ENCODE assay signal across 18 cellular contexts in the genomic region with DNA sequence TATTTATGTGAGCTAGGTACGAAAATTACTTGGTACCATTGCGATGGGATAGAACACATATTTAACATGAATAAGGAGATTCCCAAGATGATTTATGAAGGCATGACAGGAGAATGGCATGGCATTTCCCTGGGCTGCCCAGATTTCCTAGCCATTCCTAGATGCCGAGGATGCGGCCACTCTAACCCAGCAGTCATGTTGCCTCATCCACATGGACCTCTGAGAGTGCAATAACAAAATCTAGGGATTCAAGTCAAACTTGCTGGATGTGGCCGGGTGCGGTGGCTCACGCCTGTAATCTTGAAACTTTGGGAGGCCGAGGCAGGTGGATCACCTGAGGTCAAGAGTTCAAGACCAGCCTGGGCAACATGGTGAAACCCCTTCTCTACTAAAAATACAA.
DNase-seq lines count a peak whose midpoint lies in the region; ATAC-seq and TF ChIP-seq lines count a peak whose summit lies in the region.
"Had no signal": no experiment of that assay in that cellular context is flagged by ENCODE, and none has a peak within 500 bp of the region (broad histone marks: within the 10 kb centered on the region; RNA-seq: fewer than 3 reads in every experiment).

No MANE protein-coding gene starts in this region.

- H2BK12ac ChIP-seq in mesenchymal stem cell (ENCODE audit: low read length in 2 of 2), result no peak overlapping the region

- no peak overlapping the region for H3K27ac Mint-ChIP-seq in activated CD8-positive, alpha-beta memory T cell treated with anti-CD3 and anti-CD28 coated beads, Interleukin-2, amount 10 ng/mL, durations not matched to agents 7 days and 5 days
- H3K27ac Mint-ChIP-seq in osteocyte (ENCODE audit: unreplicated experiment), result no peak overlapping the region
- H3K27ac Mint-ChIP-seq: B cell; CD4-positive, alpha-beta T cell; CD8-positive, alpha-beta T cell had no signal

- no peaks in the 10 kb centered on the region for H3K9me3 Mint-ChIP-seq in activated CD8-positive, alpha-beta memory T cell treated with anti-CD3 and anti-CD28 coated beads, Interleukin-2, amount 10 ng/mL, durations not matched to agents 7 days and 5 days (ENCODE audit: low read depth)
- peaks cover 10% of the 10 kb centered on the region for H3K9me3 Mint-ChIP-seq in osteocyte (ENCODE audit: unreplicated experiment)

- no peaks in the 10 kb centered on the region for H3K79me1 ChIP-seq in mesenchymal stem cell (replicated peaks; ENCODE audit: low read length, poor library complexity, severe bottlenecking)

- H3K4me2 ChIP-seq in mesenchymal stem cell (ENCODE audit: low read length, poor library complexity, severe bottlenecking) (no peak overlapping the region), OCI-LY7 (ENCODE audit: low read length) (no peak overlapping the region)
- H3K4me2 ChIP-seq: A549; BLaER1 treated with 17β-estradiol and CSF1 and Interleukin-3, amounts not matched to agents 10 nM and 100 nM had no signal

- POLR2A ChIA-PET in OCI-LY7 (lab: Charles Lee), result no interaction called here

- WGBS in mesenchymal stem cell, result 84% methylated on average over 8 of the region's 8 CpGs

- TF ChIP-seq CTCF in osteocyte (IDR thresholded peaks at IDR 0.05) (no peak), OCI-LY7 (conservative IDR thresholded peaks at IDR 0.05; ENCODE audit: low read length) (no peak)

- H3K4me1 ChIP-seq in mesenchymal stem cell (ENCODE audit: control insufficient read depth, insufficient read depth, low read depth, low read length) (peaks cover 9% of the 10 kb centered on the region), OCI-LY7 (ENCODE audit: insufficient read depth, low read length, poor library complexity, severe bottlenecking) (no peaks in the 10 kb centered on the region)
- H3K4me1 ChIP-seq: A549, Caco-2 had no signal

- H4K91ac ChIP-seq in mesenchymal stem cell (ENCODE audit: low read length), result no peak overlapping the region

- no peaks in the 10 kb centered on the region for H4K20me1 ChIP-seq in OCI-LY7 (ENCODE audit: insufficient read depth, low read length)
- H4K20me1 ChIP-seq: BLaER1 treated with 17β-estradiol and CSF1 and Interleukin-3, amounts not matched to agents 10 nM and 100 nM had no signal

- H3K36me3 ChIP-seq in mesenchymal stem cell (ENCODE audit: control insufficient read depth in 1 of 2, insufficient read depth in 2 of 2, low read depth in 1 of 2, low read length in 2 of 2) (no peaks in the 10 kb centered on the region), OCI-LY7 (ENCODE audit: insufficient read depth, low read length) (no peaks in the 10 kb centered on the region)
- H3K36me3 ChIP-seq: BLaER1 treated with 17β-estradiol and CSF1 and Interleukin-3, amounts not matched to agents 10 nM and 100 nM had no signal

- ATAC-seq in activated CD8-positive, alpha-beta memory T cell treated with anti-CD3 and anti-CD28 coated beads, Interleukin-2, amount 10 ng/mL, durations not matched to agents 7 days and 5 days, result no peak
- ATAC-seq: A549; CD8-positive, alpha-beta T cell had no signal

- H3K27me3 Mint-ChIP-seq in activated CD8-positive, alpha-beta memory T cell treated with anti-CD3 and anti-CD28 coated beads, Interleukin-2, amount 10 ng/mL, durations not matched to agents 7 days and 5 days, result peaks cover 9% of the 10 kb centered on the region
- H3K27me3 Mint-ChIP-seq in osteocyte (ENCODE audit: unreplicated experiment), result no peaks in the 10 kb centered on the region

- intact Hi-C loops in OCI-LY7 (cut with micrococcal nuclease; ENCODE audit: unreplicated experiment), result no loop called here

- no peak overlapping the region for H3K9ac ChIP-seq in mesenchymal stem cell (ENCODE audit: low read length)
- H3K9ac ChIP-seq: BLaER1 treated with 17β-estradiol and CSF1 and Interleukin-3, amounts not matched to agents 10 nM and 100 nM had no signal

- H3K18ac ChIP-seq in mesenchymal stem cell (ENCODE audit: low read depth in 1 of 2, low read length in 2 of 2), result no peak overlapping the region

- H3K79me2 ChIP-seq in OCI-LY7 (ENCODE audit: insufficient read depth, low read depth, low read length), result no peaks in the 10 kb centered on the region

- H3K4me3 ChIP-seq in mesenchymal stem cell (ENCODE audit: insufficient read depth in 1 of 2, low read depth in 1 of 2, low read length in 2 of 2), result no peak overlapping the region
- no peak overlapping the region for H3K4me3 ChIP-seq in OCI-LY7 (ENCODE audit: low read depth, low read length, poor library complexity, severe bottlenecking)
- H3K4me3 ChIP-seq: A549; BLaER1 treated with 17β-estradiol and CSF1 and Interleukin-3, amounts not matched to agents 10 nM and 100 nM had no signal

- no TSS peak for BruUV-seq in OCI-LY7 (replicated peaks; lab: Mats Ljungman, UMichigan)

- no peak overlapping the region for H3K4ac ChIP-seq in mesenchymal stem cell (ENCODE audit: low read depth in 1 of 2, low read length in 2 of 2)

- H2AFZ ChIP-seq in mesenchymal stem cell (ENCODE audit: low read depth, low read length) (no peak overlapping the region), OCI-LY7 (ENCODE audit: low read length) (no peak overlapping the region)

- H2BK15ac ChIP-seq in mesenchymal stem cell (ENCODE audit: low read depth, poor library complexity, severe bottlenecking), result no peak overlapping the region

- no peak overlapping the region for H4K8ac ChIP-seq in mesenchymal stem cell (ENCODE audit: low read length)

- no peak overlapping the region for H3K14ac ChIP-seq in mesenchymal stem cell (ENCODE audit: low read length in 2 of 2)

- DNase-seq in activated CD8-positive, alpha-beta memory T cell treated with anti-CD3 and anti-CD28 coated beads, Interleukin-2, amount 10 ng/mL, durations not matched to agents 7 days and 5 days, result peak; percentile 25
- DNase-seq in activated CD8-positive, alpha-beta memory T cell treated with anti-CD3 and anti-CD28 coated beads, Interleukin-2, amount 50 U/mL, for 4 hours, result no peak
- DNase-seq in mesenchymal stem cell (no peak), osteocyte (ENCODE audit: extremely low spot score, unreplicated experiment) (peak; percentile 54), hepatic stellate cell (ENCODE audit: low spot score) (no peak), OCI-LY7 (ENCODE audit: low spot score) (no peak)
- DNase-seq: AML-193; Caco-2; Calu3; CD4-positive, alpha-beta T cell; DMS79 treated with DMSO at 0.1 percent for 48 hours; GF-D8 had no signal

- no peak overlapping the region for H2BK5ac ChIP-seq in mesenchymal stem cell (ENCODE audit: low read depth, low read length, poor library complexity, severe bottlenecking)

- H3K27me3 ChIP-seq in mesenchymal stem cell (ENCODE audit: control insufficient read depth in 1 of 2, insufficient read depth in 1 of 2, low read length in 2 of 2), result no peaks in the 10 kb centered on the region
- H3K27me3 ChIP-seq: BLaER1 treated with 17β-estradiol and CSF1 and Interleukin-3, amounts not matched to agents 10 nM and 100 nM had no signal

- no peaks in the 10 kb centered on the region for H3K9me2 ChIP-seq in OCI-LY7 (ENCODE audit: insufficient read depth, low read length)

- peak overlapping the region; percentile 53 for H2AK5ac ChIP-seq in mesenchymal stem cell (ENCODE audit: low read length, severe bottlenecking)

- no peak overlapping the region for H2BK120ac ChIP-seq in mesenchymal stem cell (ENCODE audit: low read depth, low read length)

- no peak overlapping the region for H3K4me3 Mint-ChIP-seq in activated CD8-positive, alpha-beta memory T cell treated with anti-CD3 and anti-CD28 coated beads, Interleukin-2, amount 10 ng/mL, durations not matched to agents 7 days and 5 days
- no peak overlapping the region for H3K4me3 Mint-ChIP-seq in osteocyte (ENCODE audit: unreplicated experiment)
- H3K4me3 Mint-ChIP-seq: B cell; CD4-positive, alpha-beta T cell; CD8-positive, alpha-beta T cell had no signal

- CTCF ChIA-PET in activated CD8-positive, alpha-beta memory T cell treated with anti-CD3 and anti-CD28 coated beads, Interleukin-2, amount 10 ng/mL, durations not matched to agents 7 days and 5 days (lab: Charles Lee), result no interaction called here
- CTCF ChIA-PET in OCI-LY7 (lab: Charles Lee; ENCODE audit: unreplicated experiment), result no interaction called here

- H3K27ac ChIP-seq in mesenchymal stem cell (ENCODE audit: low read length, poor library complexity, severe bottlenecking), result no peak overlapping the region
- no peak overlapping the region for H3K27ac ChIP-seq in OCI-LY7 (ENCODE audit: low read depth, low read length, poor library complexity, severe bottlenecking)
- H3K27ac ChIP-seq: 22Rv1; A549; BLaER1 treated with 17β-estradiol and CSF1 and Interleukin-3, amounts not matched to agents 10 nM and 100 nM; C4-2B had no signal

- no peaks in the 10 kb centered on the region for H3K4me1 Mint-ChIP-seq in activated CD8-positive, alpha-beta memory T cell treated with anti-CD3 and anti-CD28 coated beads, Interleukin-2, amount 10 ng/mL, durations not matched to agents 7 days and 5 days
- H3K4me1 Mint-ChIP-seq in osteocyte (ENCODE audit: unreplicated experiment), result no peaks in the 10 kb centered on the region
- H3K4me1 Mint-ChIP-seq: B cell had no signal

- H3K23ac ChIP-seq in mesenchymal stem cell (ENCODE audit: low read length in 2 of 2), result no peak overlapping the region

- H3K9me3 ChIP-seq in mesenchymal stem cell (ENCODE audit: control insufficient read depth, low read length) (no peaks in the 10 kb centered on the region), OCI-LY7 (ENCODE audit: low read length) (no peaks in the 10 kb centered on the region)
- H3K9me3 ChIP-seq: Caco-2 had no signal

- H3K36me3 Mint-ChIP-seq in activated CD8-positive, alpha-beta memory T cell treated with anti-CD3 and anti-CD28 coated beads, Interleukin-2, amount 10 ng/mL, durations not matched to agents 7 days and 5 days, result no peaks in the 10 kb centered on the region
- H3K36me3 Mint-ChIP-seq in osteocyte (ENCODE audit: unreplicated experiment), result no peaks in the 10 kb centered on the region
- H3K36me3 Mint-ChIP-seq: CD8-positive, alpha-beta T cell had no signal

Comparison
In these comparisons a context has a peak if more than half of its experiments do, and no peak if none do; other contexts are left out.
1. DNase-seq: peak in activated CD8-positive, alpha-beta memory T cell treated with anti-CD3 and anti-CD28 coated beads, Interleukin-2, amount 10 ng/mL, durations not matched to agents 7 days and 5 days (single experiment) and osteocyte (single experiment); none in activated CD8-positive, alpha-beta memory T cell treated with anti-CD3 and anti-CD28 coated beads, Interleukin-2, amount 50 U/mL, for 4 hours (single experiment), mesenchymal stem cell (single experiment), hepatic stellate cell (single experiment) and OCI-LY7 (single experiment).